20 cellular contexts compared by ENCODE assay signal in genomic region chr17:48663134-48663924, GRCh38. TPM values are rescaled to one million over a fixed set of nuclear protein-coding genes. Genes with fewer than 3 reads are reported as not detected.
DNase-seq lines count a peak whose midpoint lies in the region; ATAC-seq and TF ChIP-seq lines count a peak whose summit lies in the region.
"Had no signal": no experiment of that assay in that cellular context is flagged by ENCODE, and none has a peak within 500 bp of the region (broad histone marks: within the 10 kb centered on the region; RNA-seq: fewer than 3 reads in every experiment).

No MANE protein-coding gene starts in this region.

- DNase-seq in A673 (ENCODE audit: low spot score) (peak; percentile 44), GM23338 (ENCODE audit: low spot score) (peak; percentile 32), PC-9 (no peak), foreskin keratinocyte (no peak), GM03348 (ENCODE audit: low spot score) (no peak), mesothelial cell of epicardium (ENCODE audit: low spot score in 2 of 2, unreplicated experiment in 2 of 2) (no peak), breast epithelium (ENCODE audit: low spot score in 2 of 2) (no peak)
- DNase-seq: activated naive CD4-positive, alpha-beta T cell treated with anti-CD3 and anti-CD28 coated beads, Interleukin-2, amount 10 ng/mL, durations not matched to agents 7 days and 5 days; body of pancreas; DMS153; hypothalamus; left cardiac atrium; NCI-H187; psoas muscle; Right ventricle myocardium superior; stimulated activated naive CD8-positive, alpha-beta T cell treated with anti-CD3 and anti-CD28 coated beads, Interleukin-15, amount 100 ng/mL, for 72 hours had no signal

- TF ChIP-seq POLR2A in breast epithelium (IDR thresholded peaks at IDR 0.05): no peak

- H3K27ac ChIP-seq in A673 (ENCODE audit: low read depth, low read length, poor library complexity, severe bottlenecking) (no peak overlapping the region), GM23338 (ENCODE audit: low read depth) (no peak overlapping the region), PC-9 (no peak overlapping the region), foreskin keratinocyte (no peak overlapping the region), breast epithelium (no peak overlapping the region)
- H3K27ac ChIP-seq: body of pancreas, psoas muscle had no signal

- no peaks in the 10 kb centered on the region for H3K9me3 ChIP-seq in A673 (ENCODE audit: low read depth, low read length, poor library complexity, severe bottlenecking)
- H3K9me3 ChIP-seq in PC-9 (ENCODE audit: insufficient read depth, low read depth): no peaks in the 10 kb centered on the region
- no peaks in the 10 kb centered on the region for H3K9me3 ChIP-seq in breast epithelium
- H3K9me3 ChIP-seq: body of pancreas, psoas muscle had no signal

- POLR2A ChIA-PET in A673 (lab: Charles Lee; ENCODE audit: low non-redundant PET): interaction anchor here (0.7 kb wide), 1 partner anchor 229 kb away, joined by 7 read pairs; the partner anchor contains the start of gene ATP5MC1
- POLR2A ChIA-PET in PC-9 (lab: Charles Lee; ENCODE audit: unreplicated experiment): no interaction called here

- no peak overlapping the region for H3K4me3 ChIP-seq in A673 (ENCODE audit: low read depth, low read length, poor library complexity, severe bottlenecking)
- H3K4me3 ChIP-seq in GM23338: no peak overlapping the region
- no peak overlapping the region for H3K4me3 ChIP-seq in PC-9
- no peak overlapping the region for H3K4me3 ChIP-seq in breast epithelium
- H3K4me3 ChIP-seq: body of pancreas, psoas muscle had no signal

- H2AFZ ChIP-seq in GM23338 (no peak overlapping the region), PC-9 (no peak overlapping the region)

- H3K36me3 Mint-ChIP-seq in GM23338 (ENCODE audit: low read depth) (no peaks in the 10 kb centered on the region), mesothelial cell of epicardium (no peaks in the 10 kb centered on the region)
- H3K36me3 Mint-ChIP-seq: activated naive CD4-positive, alpha-beta T cell treated with anti-CD3 and anti-CD28 coated beads, Interleukin-2, amount 10 ng/mL, durations not matched to agents 7 days and 5 days had no signal

- no peaks in the 10 kb centered on the region for H3K4me1 Mint-ChIP-seq in GM23338
- no peaks in the 10 kb centered on the region for H3K4me1 Mint-ChIP-seq in mesothelial cell of epicardium
- H3K4me1 Mint-ChIP-seq: activated naive CD4-positive, alpha-beta T cell treated with anti-CD3 and anti-CD28 coated beads, Interleukin-2, amount 10 ng/mL, durations not matched to agents 7 days and 5 days; stimulated activated naive CD8-positive, alpha-beta T cell treated with anti-CD3 and anti-CD28 coated beads, Interleukin-15, amount 100 ng/mL, for 72 hours had no signal

- H3K4me2 ChIP-seq in GM23338 (no peak overlapping the region), PC-9 (no peak overlapping the region)

- 0 out of 3 replicates have a peak, but pooled peaks cover 5% of the 10 kb centered on the region for H3K9me3 Mint-ChIP-seq in GM23338
- no peaks in the 10 kb centered on the region for H3K9me3 Mint-ChIP-seq in mesothelial cell of epicardium
- H3K9me3 Mint-ChIP-seq: activated naive CD4-positive, alpha-beta T cell treated with anti-CD3 and anti-CD28 coated beads, Interleukin-2, amount 10 ng/mL, durations not matched to agents 7 days and 5 days; stimulated activated naive CD8-positive, alpha-beta T cell treated with anti-CD3 and anti-CD28 coated beads, Interleukin-15, amount 100 ng/mL, for 72 hours; T-helper 2 cell treated with Interferon-gamma antibody and Interleukin-4, amounts not matched to agents 5 μg/mL and 100 μg/mL, for 36 hours had no signal

- H3K36me3 ChIP-seq in A673 (ENCODE audit: insufficient read depth, low read length, poor library complexity, severe bottlenecking) (no peaks in the 10 kb centered on the region), GM23338 (ENCODE audit: insufficient read depth) (no peaks in the 10 kb centered on the region), PC-9 (ENCODE audit: low read depth) (no peaks in the 10 kb centered on the region), breast epithelium (no peaks in the 10 kb centered on the region)

- no peak overlapping the region for H3K4me3 Mint-ChIP-seq in GM23338
- H3K4me3 Mint-ChIP-seq in mesothelial cell of epicardium: no peak overlapping the region
- H3K4me3 Mint-ChIP-seq: activated naive CD4-positive, alpha-beta T cell treated with anti-CD3 and anti-CD28 coated beads, Interleukin-2, amount 10 ng/mL, durations not matched to agents 7 days and 5 days; stimulated activated naive CD8-positive, alpha-beta T cell treated with anti-CD3 and anti-CD28 coated beads, Interleukin-15, amount 100 ng/mL, for 72 hours; T-helper 2 cell treated with Interferon-gamma antibody and Interleukin-4, amounts not matched to agents 5 μg/mL and 100 μg/mL, for 36 hours had no signal

- H4K20me1 ChIP-seq in GM23338 (replicated peaks; ENCODE audit: insufficient read depth): no peaks in the 10 kb centered on the region; the same call in 1 of the 2 replicates
- no peaks in the 10 kb centered on the region for H4K20me1 ChIP-seq in PC-9 (ENCODE audit: insufficient read depth)

- ATAC-seq in GM23338 (peak; percentile 76), foreskin keratinocyte (no peak), GM21529 (IDR thresholded peaks at IDR 0.05; ENCODE audit: unreplicated experiment) (no peak)
- ATAC-seq: body of pancreas; left cardiac atrium; psoas muscle; stimulated activated naive CD8-positive, alpha-beta T cell treated with anti-CD3 and anti-CD28 coated beads, Interleukin-15, amount 100 ng/mL, for 72 hours had no signal

- no peaks in the 10 kb centered on the region for H3K9me2 ChIP-seq in GM23338 (ENCODE audit: insufficient read depth)
- H3K9me2 ChIP-seq in PC-9 (ENCODE audit: insufficient read depth): no peaks in the 10 kb centered on the region

- intact Hi-C loops in A673 (cut with micrococcal nuclease; ENCODE audit: unreplicated experiment): no loop called here
- intact Hi-C loops in PC-9 (cut with micrococcal nuclease; ENCODE audit: unreplicated experiment): no loop called here
- intact Hi-C loops in breast epithelium (cut with DNase I; ENCODE audit: low total_unique reads): loop anchor here (10.0 kb wide), 1 partner anchor 131 kb away; no protein-coding TSS in a partner anchor

- H3K27ac Mint-ChIP-seq in GM23338 (no peak overlapping the region), mesothelial cell of epicardium (no peak overlapping the region)
- H3K27ac Mint-ChIP-seq: activated naive CD4-positive, alpha-beta T cell treated with anti-CD3 and anti-CD28 coated beads, Interleukin-2, amount 10 ng/mL, durations not matched to agents 7 days and 5 days; stimulated activated naive CD8-positive, alpha-beta T cell treated with anti-CD3 and anti-CD28 coated beads, Interleukin-15, amount 100 ng/mL, for 72 hours; T-helper 2 cell treated with Interferon-gamma antibody and Interleukin-4, amounts not matched to agents 5 μg/mL and 100 μg/mL, for 36 hours had no signal

- H3K4me1 ChIP-seq in A673 (ENCODE audit: insufficient read depth, low read length, poor library complexity, severe bottlenecking): no peaks in the 10 kb centered on the region
- no peaks in the 10 kb centered on the region for H3K4me1 ChIP-seq in GM23338 (ENCODE audit: insufficient read depth)
- no peaks in the 10 kb centered on the region for H3K4me1 ChIP-seq in PC-9 (replicated peaks; ENCODE audit: insufficient read depth)
- no peaks in the 10 kb centered on the region for H3K4me1 ChIP-seq in foreskin keratinocyte
- H3K4me1 ChIP-seq in breast epithelium: no peaks in the 10 kb centered on the region
- H3K4me1 ChIP-seq: body of pancreas, psoas muscle had no signal

- H3K79me2 ChIP-seq in GM23338 (replicated peaks; ENCODE audit: insufficient read depth) (no peaks in the 10 kb centered on the region), PC-9 (ENCODE audit: low read depth) (no peaks in the 10 kb centered on the region)

- H3K27me3 ChIP-seq in A673 (replicated peaks; ENCODE audit: insufficient read depth, low read depth, low read length, poor library complexity) (no peaks in the 10 kb centered on the region), GM23338 (ENCODE audit: insufficient read depth) (peaks cover 27% of the 10 kb centered on the region; the same call in 1 of the 2 replicates), PC-9 (ENCODE audit: insufficient read depth, low read depth) (0 out of 2 replicates have a peak, but pooled peaks cover 12% of the 10 kb centered on the region), foreskin keratinocyte (peaks cover 44% of the 10 kb centered on the region), breast epithelium (peaks cover 0 to 24% of the 10 kb centered on the region in 2 donors)

- H3F3A ChIP-seq in GM23338 (replicated peaks; ENCODE audit: low read depth) (no peaks in the 10 kb centered on the region), PC-9 (ENCODE audit: insufficient read depth, low read depth) (no peaks in the 10 kb centered on the region)

- CTCF ChIA-PET in A673 (lab: Charles Lee): interaction anchor here (0.6 to 2.2 kb wide), 3 partner anchors 27 to 216 kb away, joined by 3 to 10 read pairs (median 4); no protein-coding TSS in a partner anchor
- CTCF ChIA-PET in PC-9 (lab: Charles Lee): no interaction called here

- H3K27me3 Mint-ChIP-seq in GM23338 (ENCODE audit: insufficient read depth, low read depth, poor library complexity): peaks cover 2% of the 10 kb centered on the region
- peaks cover 4% of the 10 kb centered on the region for H3K27me3 Mint-ChIP-seq in mesothelial cell of epicardium (ENCODE audit: low read depth)

- peak; percentile 60 for TF ChIP-seq CTCF in A673 (conservative IDR thresholded peaks at IDR 0.05; ENCODE audit: low read depth, low read length)
- peak; percentile 39 to 67 for TF ChIP-seq CTCF in GM23338 (conservative IDR thresholded peaks at IDR 0.05; ENCODE audit: low read depth in 2 of 2)
- TF ChIP-seq CTCF in PC-9 (conservative IDR thresholded peaks at IDR 0.05): 0 out of 2 replicates have a peak, but pooled peaks have one; percentile 21
- peak; percentile 22 for TF ChIP-seq CTCF in foreskin keratinocyte (conservative IDR thresholded peaks at IDR 0.05)
- TF ChIP-seq CTCF in mesothelial cell of epicardium (IDR thresholded peaks at IDR 0.05; ENCODE audit: unreplicated experiment): no peak
- TF ChIP-seq CTCF in breast epithelium (IDR thresholded peaks at IDR 0.05): no peak

- BruUV-seq in A673 (replicated peaks; lab: Mats Ljungman, UMichigan): no TSS peak
- no TSS peak for BruUV-seq in PC-9 (replicated peaks; lab: Mats Ljungman, UMichigan)

RNA-seq across cellular contexts. Expression of gene HOXB9, which starts 37.2 kb away (rescaled TPM):
- total RNA-seq in A673 (2021): 8.2 and 14.6 TPM in 2 replicates
- not detected in 2 replicates for total RNA-seq in GM23338 (2014; rRNA removed; shearing (Covaris generic))
- not detected in 2 replicates for polyA plus RNA-seq in GM23338 (2016; fragmentation: Nextera tagmentation; extraction: Ambion mirVana)
- total RNA-seq in PC-9 (2021): 0.30 and 0.70 TPM in 2 replicates
- not detected in 2 replicates for total RNA-seq in foreskin keratinocyte
- polyA plus RNA-seq in foreskin keratinocyte: not detected in 2 replicates
- 33.8 to 35.4 TPM (median 34.4 TPM) in 3 replicates for total RNA-seq in mesothelial cell of epicardium
- total RNA-seq in breast epithelium: under 1 TPM; 0.32 to 0.44 (median 0.33) TPM
- total RNA-seq: body of pancreas, fibroblast of lung, left cardiac atrium, psoas muscle, Right ventricle myocardium superior had no signal
- polyA plus RNA-seq: fibroblast of lung had no signal

RNA-seq across cellular contexts. Expression of gene HOXB8, which starts 48.2 kb away (rescaled TPM):
- total RNA-seq in A673 (2021) (13.1 and 16.3 TPM in 2 replicates), PC-9 (2021) (0.70 and 1.3 TPM in 2 replicates), foreskin keratinocyte (not detected in 2 replicates), mesothelial cell of epicardium (75.7 to 82.4 TPM (median 78.8 TPM) in 3 replicates), breast epithelium (1 to 10 TPM in 2 of 3 donors, under 1 TPM in 1; 0.59 to 4.6 (median 4.6) TPM)
- not detected in 2 replicates for total RNA-seq in GM23338 (2014; rRNA removed; shearing (Covaris generic))
- polyA plus RNA-seq in GM23338 (2016; fragmentation: Nextera tagmentation; extraction: Ambion mirVana) (not detected in 2 replicates), foreskin keratinocyte (not detected in 2 replicates)
- total RNA-seq: body of pancreas, psoas muscle, Right ventricle myocardium superior had no signal

RNA-seq across cellular contexts. Expression of gene HOXB7, which starts 52.5 kb away (rescaled TPM):
- 32.2 and 37.9 TPM in 2 replicates for total RNA-seq in A673 (2021)
- not detected in 2 replicates for total RNA-seq in GM23338 (2014; rRNA removed; shearing (Covaris generic))
- polyA plus RNA-seq in GM23338 (2016; fragmentation: Nextera tagmentation; extraction: Ambion mirVana): not detected in 2 replicates
- total RNA-seq in PC-9 (2021): 28.2 and 34.0 TPM in 2 replicates
- 0.28 and 0.54 TPM in 2 replicates for total RNA-seq in foreskin keratinocyte
- 0.37 and 0.81 TPM in 2 replicates for polyA plus RNA-seq in foreskin keratinocyte
- 18.6 to 20.3 TPM (median 19.5 TPM) in 3 replicates for total RNA-seq in mesothelial cell of epicardium
- 10 to 100 TPM in 1 of 3 donors, 1 to 10 TPM in 2; 1.5 to 16.8 (median 4.3) TPM for total RNA-seq in breast epithelium

RNA-seq across cellular contexts. Expression of gene HOXB6, which starts 58.5 kb away (rescaled TPM):
- 19.8 and 27.6 TPM in 2 replicates for total RNA-seq in A673 (2021)
- not detected in 2 replicates for total RNA-seq in GM23338 (2014; rRNA removed; shearing (Covaris generic))
- polyA plus RNA-seq in GM23338 (2016; fragmentation: Nextera tagmentation; extraction: Ambion mirVana): not detected in 2 replicates
- total RNA-seq in PC-9 (2021): 27.9 and 30.7 TPM in 2 replicates
- total RNA-seq in foreskin keratinocyte: not detected in 2 replicates
- not detected in 2 replicates for polyA plus RNA-seq in foreskin keratinocyte
- total RNA-seq in mesothelial cell of epicardium: 56.4 to 63.1 TPM (median 59.7 TPM) in 3 replicates
- total RNA-seq in breast epithelium: 10 to 100 TPM in 2 of 3 donors, 1 to 10 TPM in 1; 1.0 to 24.9 (median 18.2) TPM

RNA-seq across cellular contexts. Expression of gene PRAC1, which starts 59.0 kb away (rescaled TPM):
- 78.3 and 129 TPM in 2 replicates for total RNA-seq in A673 (2021)
- total RNA-seq in GM23338 (2014; rRNA removed; shearing (Covaris generic)): not detected in 2 replicates
- polyA plus RNA-seq in GM23338 (2016; fragmentation: Nextera tagmentation; extraction: Ambion mirVana): 0.70 TPM in 1 of 2 replicates, not detected in the other
- total RNA-seq in PC-9 (2021): not detected in 2 replicates
- total RNA-seq in foreskin keratinocyte: not detected in 2 replicates
- not detected in 2 replicates for polyA plus RNA-seq in foreskin keratinocyte
- total RNA-seq in mesothelial cell of epicardium: 14.0 to 16.8 TPM (median 15.2 TPM) in 3 replicates
- total RNA-seq in breast epithelium: not detected
- total RNA-seq: body of pancreas, fibroblast of lung, left cardiac atrium, M059J, psoas muscle, Right ventricle myocardium superior had no signal
- polyA plus RNA-seq: fibroblast of lung, psoas muscle had no signal

Comparison
In these comparisons a context has a peak if more than half of its experiments do, and no peak if none do; other contexts are left out.
1. DNase-seq: peak in A673 (single experiment) and GM23338 (single experiment); none in PC-9 (0 of 2), foreskin keratinocyte (0 of 2), GM03348 (single experiment), mesothelial cell of epicardium (0 of 2) and breast epithelium (0 of 2).
2. CTCF ChIP-seq: peak in A673 (single experiment), GM23338 (2 of 2), PC-9 (single experiment) and foreskin keratinocyte (single experiment); none in mesothelial cell of epicardium (single experiment) and breast epithelium (0 of 3).